Comparison of ENCODE assay signal across 26 cellular contexts in genomic region chr11:45169310-45170072, GRCh38. TPM values are rescaled to one million over a fixed set of nuclear protein-coding genes. Genes with fewer than 3 reads are reported as not detected.
DNase-seq lines count a peak whose midpoint lies in the region; TF ChIP-seq lines count a peak whose summit lies in the region.
"Had no signal": no experiment of that assay in that cellular context is flagged by ENCODE, and none has a peak within 500 bp of the region (broad histone marks: within the 10 kb centered on the region; RNA-seq: fewer than 3 reads in every experiment).

No MANE protein-coding gene starts in this region.

- no peaks in the 10 kb centered on the region for H3K4me1 ChIP-seq in mammary epithelial cell (ENCODE audit: insufficient read depth, low read length)
- H3K4me1 ChIP-seq: BE2C, breast epithelium, neural progenitor cell, prostate gland had no signal

- no peak overlapping the region for H3K9ac ChIP-seq in mammary epithelial cell (ENCODE audit: insufficient read depth, low read length)
- H3K9ac ChIP-seq: neural progenitor cell, SK-N-SH had no signal

- CTCF ChIA-PET in MCF 10A (lab: Yijun Ruan, JAX) (no interaction called here), mammary epithelial cell (lab: Charles Lee; ENCODE audit: low non-redundant PET) (no interaction called here)

- WGBS in mammary epithelial cell (ENCODE audit: low coverage, missing lambda C conversion rate): 74% methylated on average over 3 of the region's 3 CpGs

- H3K9me3 Mint-ChIP-seq in MCF 10A (ENCODE audit: unreplicated experiment): no peaks in the 10 kb centered on the region
- H3K9me3 Mint-ChIP-seq: activated B cell treated with CpG ODN at 0.5 μM for 24 hours; activated CD4-positive, alpha-beta memory T cell treated with anti-CD3 and anti-CD28 coated beads, Interleukin-2, amount 10 ng/mL, durations not matched to agents 7 days and 5 days; activated T-helper 1 cell treated with anti-CD3 and anti-CD28 coated beads, Interleukin-12 subunit alpha, Interleukin-12 subunit beta, Interleukin-2, Interleukin-4 antibody, amounts not matched to agents 30 ng/mL and 10 ng/mL and 1 ng/mL, durations not matched to agents 14 hours and 24 hours and 36 hours; neural progenitor cell; type B pancreatic cell had no signal

- BruUV-seq in MCF 10A (replicated peaks; lab: Mats Ljungman, UMichigan) (no TSS peak), mammary epithelial cell (replicated peaks; lab: Mats Ljungman, UMichigan) (no TSS peak)

- no peak overlapping the region for H3K27ac ChIP-seq in mammary epithelial cell (ENCODE audit: insufficient read depth, low read depth, low read length)
- H3K27ac ChIP-seq: 22Rv1, breast epithelium, neural progenitor cell, prostate gland, stomach had no signal

- no peaks in the 10 kb centered on the region for H3K9me3 ChIP-seq in mammary epithelial cell (replicated peaks; ENCODE audit: insufficient read depth, low read length)
- H3K9me3 ChIP-seq: BE2C, breast epithelium, mucosa of descending colon, prostate gland, SK-N-SH, stomach had no signal

- H3K27me3 ChIP-seq in mammary epithelial cell (ENCODE audit: insufficient read depth, low read length): no peaks in the 10 kb centered on the region
- H3K27me3 ChIP-seq: BE2C, breast epithelium, neural progenitor cell, stomach had no signal

- no peak overlapping the region for H3K4me3 Mint-ChIP-seq in MCF 10A (ENCODE audit: unreplicated experiment)
- H3K4me3 Mint-ChIP-seq: activated B cell treated with CpG ODN at 0.5 μM for 24 hours; activated CD4-positive, alpha-beta memory T cell treated with anti-CD3 and anti-CD28 coated beads, Interleukin-2, amount 10 ng/mL, durations not matched to agents 7 days and 5 days; activated T-helper 1 cell treated with anti-CD3 and anti-CD28 coated beads, Interleukin-12 subunit alpha, Interleukin-12 subunit beta, Interleukin-2, Interleukin-4 antibody, amounts not matched to agents 30 ng/mL and 10 ng/mL and 1 ng/mL, durations not matched to agents 14 hours and 24 hours and 36 hours; neural progenitor cell; type B pancreatic cell had no signal

- H3K79me2 ChIP-seq in mammary epithelial cell (ENCODE audit: insufficient read depth, low read length): no peaks in the 10 kb centered on the region

- H4K20me1 ChIP-seq in mammary epithelial cell (ENCODE audit: insufficient read depth, low read length): no peaks in the 10 kb centered on the region

- no peak overlapping the region for H3K27ac Mint-ChIP-seq in MCF 10A (ENCODE audit: low read depth, unreplicated experiment)
- H3K27ac Mint-ChIP-seq: activated B cell treated with CpG ODN at 0.5 μM for 24 hours; activated CD4-positive, alpha-beta memory T cell treated with anti-CD3 and anti-CD28 coated beads, Interleukin-2, amount 10 ng/mL, durations not matched to agents 7 days and 5 days; activated T-helper 1 cell treated with anti-CD3 and anti-CD28 coated beads, Interleukin-12 subunit alpha, Interleukin-12 subunit beta, Interleukin-2, Interleukin-4 antibody, amounts not matched to agents 30 ng/mL and 10 ng/mL and 1 ng/mL, durations not matched to agents 14 hours and 24 hours and 36 hours; neural progenitor cell; type B pancreatic cell had no signal

- TF ChIP-seq CTCF in MCF 10A (IDR thresholded peaks at IDR 0.05; ENCODE audit: unreplicated experiment) (no peak), mammary epithelial cell (conservative IDR thresholded peaks at IDR 0.05 in 1 of 2, IDR thresholded peaks at IDR 0.05 in 1 of 2; ENCODE audit: extremely low read depth in 1 of 2, insufficient read depth in 1 of 2, low read depth in 1 of 2, low read length in 2 of 2) (no peak), choroid plexus epithelial cell (conservative IDR thresholded peaks at IDR 0.05; ENCODE audit: low read depth, low read length) (no peak)

- H3K4me3 ChIP-seq in mammary epithelial cell (replicated peaks in 1 of 3; ENCODE audit: insufficient read depth in 1 of 3, low read depth in 2 of 3, low read length in 3 of 3) (no peak overlapping the region), choroid plexus epithelial cell (ENCODE audit: low read depth, low read length) (no peak overlapping the region)
- H3K4me3 ChIP-seq: breast epithelium, mucosa of descending colon, neural progenitor cell, prostate gland, smooth muscle cell, stomach had no signal

- POLR2A ChIA-PET in MCF 10A (lab: Yijun Ruan, JAX): interaction anchor here (0.5 to 1.6 kb wide), 4 partner anchors 10 to 639 kb away, joined by 3 read pairs; no protein-coding TSS in a partner anchor

- DNase-seq in DMS 273 (lab: John Stamatoyannopoulos, UW; ENCODE audit: unreplicated experiment) (peak; percentile 9), DMS 273 treated with DMSO at 0.1 percent for 48 hours (lab: John Stamatoyannopoulos, UW) (no peak), MCF 10A (ENCODE audit: unreplicated experiment) (peak; percentile 17), mammary epithelial cell (no peak), choroid plexus epithelial cell (ENCODE audit: low read depth) (peak; percentile 30), superior temporal gyrus (ENCODE audit: extremely low spot score) (peak; percentile 27), NCI-H2227 treated with DMSO at 0.1 percent for 48 hours (lab: John Stamatoyannopoulos, UW) (no peak), hypothalamus (lab: John Stamatoyannopoulos, UW) (no peak)
- DNase-seq: activated B cell treated with CpG ODN at 0.5 μM for 24 hours; activated CD4-positive, alpha-beta memory T cell treated with anti-CD3 and anti-CD28 coated beads, Interleukin-2, amount 10 ng/mL, durations not matched to agents 7 days and 5 days; BE2C; COR-L47; foreskin fibroblast; mucosa of descending colon; NCI-H226; RPMI8226; SK-N-SH; stimulated activated CD4-positive, alpha-beta T cell treated with anti-CD3 and anti-CD28 coated beads, Interleukin-4, amount 100 ng/mL, for 1 hour; stomach had no signal

- no peaks in the 10 kb centered on the region for H3K4me1 Mint-ChIP-seq in MCF 10A (ENCODE audit: insufficient read depth, unreplicated experiment)
- H3K4me1 Mint-ChIP-seq: neural progenitor cell had no signal

- H3K36me3 Mint-ChIP-seq in MCF 10A (ENCODE audit: insufficient read depth, unreplicated experiment): no peaks in the 10 kb centered on the region
- H3K36me3 Mint-ChIP-seq: neural progenitor cell, type B pancreatic cell had no signal

- no peak overlapping the region for H2AFZ ChIP-seq in mammary epithelial cell (ENCODE audit: low read depth, low read length)
- H2AFZ ChIP-seq: neural progenitor cell had no signal

- no peaks in the 10 kb centered on the region for H3K36me3 ChIP-seq in mammary epithelial cell (ENCODE audit: insufficient read depth, low read length)
- H3K36me3 ChIP-seq: BE2C, breast epithelium, neural progenitor cell, prostate gland, stomach had no signal

- intact Hi-C loops in MCF 10A (cut with micrococcal nuclease): no loop called here
- intact Hi-C loops in mammary epithelial cell (cut with micrococcal nuclease): no loop called here

- dilution Hi-C loops in mammary epithelial cell (cut with HindIII; ENCODE audit: low sequenced_read_pairs): no loop called here

- in situ Hi-C loops in mammary epithelial cell (cut with MboI; ENCODE audit: low sequenced_read_pairs in 2 of 2): no loop called here

- H3K4me2 ChIP-seq in mammary epithelial cell (ENCODE audit: insufficient read depth, low read depth, low read length): no peak overlapping the region
- H3K4me2 ChIP-seq: neural progenitor cell, SK-N-SH, smooth muscle cell had no signal

- no peaks in the 10 kb centered on the region for H3K27me3 Mint-ChIP-seq in MCF 10A (ENCODE audit: insufficient read depth, unreplicated experiment)
- H3K27me3 Mint-ChIP-seq: activated B cell treated with CpG ODN at 0.5 μM for 24 hours; activated CD4-positive, alpha-beta memory T cell treated with anti-CD3 and anti-CD28 coated beads, Interleukin-2, amount 10 ng/mL, durations not matched to agents 7 days and 5 days; type B pancreatic cell had no signal

RNA-seq across cellular contexts. Expression of gene PRDM11, which starts 23.1 kb away (rescaled TPM):
- 4.0 and 4.9 TPM in 2 replicates for total RNA-seq in MCF 10A (2022)
- 1 to 10 TPM; 3.3 to 3.4 TPM for total RNA-seq in mammary epithelial cell
- 1.7 TPM for polyA plus RNA-seq in mammary epithelial cell
- polyA minus RNA-seq in mammary epithelial cell: 4.2 TPM

Comparison
In these comparisons a context has a peak if more than half of its experiments do, and no peak if none do; other contexts are left out.
1. DNase-seq: peak in DMS 273 (single experiment), MCF 10A (single experiment), choroid plexus epithelial cell (single experiment) and superior temporal gyrus (single experiment); none in DMS 273 treated with DMSO at 0.1 percent for 48 hours (single experiment), mammary epithelial cell (single experiment), NCI-H2227 treated with DMSO at 0.1 percent for 48 hours (single experiment) and hypothalamus (0 of 51).